ENCODE assay signal across 1 cellular context in the genomic region with DNA sequence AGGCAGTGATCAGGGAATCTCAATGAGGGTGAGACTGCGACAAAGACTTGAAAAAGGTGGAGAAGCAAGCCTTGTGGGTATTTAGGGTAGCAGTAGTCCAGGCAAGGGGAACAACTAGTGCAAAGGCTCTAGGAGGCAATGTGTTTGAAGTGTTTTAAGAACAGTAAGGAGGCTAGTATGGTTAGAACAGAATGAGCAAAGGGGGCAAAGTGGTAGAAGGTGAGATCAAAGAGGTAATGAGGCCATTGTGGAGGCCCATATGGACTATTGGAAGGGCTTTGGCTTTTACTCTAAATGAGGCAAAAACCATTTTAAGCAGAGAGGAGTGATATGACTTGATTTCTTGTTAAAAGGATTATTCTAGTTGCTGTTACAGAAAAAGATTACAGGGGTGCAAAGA.
TF ChIP-seq lines count a peak whose summit lies in the region.

No MANE protein-coding gene starts in this region.

TF ChIP-seq in A549, 52 proteins besides CTCF, POLR2A, EP300 and RAD21:
- TF ChIP-seq NFE2L2 (conservative IDR thresholded peaks at IDR 0.05; ENCODE audit: low read length): no peak
- no peak for TF ChIP-seq ZNF302 (CRISPR knock-in tag; IDR thresholded peaks at IDR 0.05)
TF ChIP-seq in A549: peak in this region for 0.
